ENCODE assay signal across 21 cellular contexts in genomic region chr7:93992423-93993110, GRCh38. TPM values are rescaled to one million over a fixed set of nuclear protein-coding genes. Genes with fewer than 3 reads are reported as not detected.
A peak's percentile ranks its signal among the peaks of the same experiment; 100 is the strongest.
DNase-seq lines count a peak whose midpoint lies in the region; ATAC-seq, FAIRE-seq and TF ChIP-seq lines count a peak whose summit lies in the region.
"Had no signal": no experiment of that assay in that cellular context is flagged by ENCODE, and none has a peak within 500 bp of the region (broad histone marks: within the 10 kb centered on the region; RNA-seq: fewer than 3 reads in every experiment).

No MANE protein-coding gene starts in this region.

- H3K4me3 Mint-ChIP-seq in activated naive CD4-positive, alpha-beta T cell treated with anti-CD3 and anti-CD28 coated beads, Interleukin-2, amount 50 U/mL, for 24 hours, result no peak overlapping the region
- H3K4me3 Mint-ChIP-seq in activated naive CD4-positive, alpha-beta T cell treated with anti-CD3 and anti-CD28 coated beads, Interleukin-2, amount 10 ng/mL, durations not matched to agents 7 days and 5 days, result no peak overlapping the region
- H3K4me3 Mint-ChIP-seq in naive B cell, result no peak overlapping the region
- H3K4me3 Mint-ChIP-seq: central memory CD8-positive, alpha-beta T cell; HFFc6; naive thymus-derived CD4-positive, alpha-beta T cell; T-helper 1 cell treated with Interleukin-12 subunit alpha and Interleukin-12 subunit beta and Interleukin-4 antibody, amounts not matched to agents 30 μg/mL and 1 μg/mL, for 36 hours had no signal

- no peak for TF ChIP-seq POLR2A in H54 (IDR thresholded peaks at IDR 0.05; ENCODE audit: low read depth, low read length)

- no peak for ATAC-seq in naive B cell (ENCODE audit: low read depth in 2 of 2)
- ATAC-seq: naive thymus-derived CD4-positive, alpha-beta T cell had no signal

- H3K9me3 Mint-ChIP-seq in activated naive CD4-positive, alpha-beta T cell treated with anti-CD3 and anti-CD28 coated beads, Interleukin-2, amount 50 U/mL, for 24 hours, result no peaks in the 10 kb centered on the region
- H3K9me3 Mint-ChIP-seq in activated naive CD4-positive, alpha-beta T cell treated with anti-CD3 and anti-CD28 coated beads, Interleukin-2, amount 10 ng/mL, durations not matched to agents 7 days and 5 days, result no peaks in the 10 kb centered on the region
- no peaks in the 10 kb centered on the region for H3K9me3 Mint-ChIP-seq in naive B cell
- H3K9me3 Mint-ChIP-seq: central memory CD8-positive, alpha-beta T cell; HFFc6; naive thymus-derived CD4-positive, alpha-beta T cell; T-helper 1 cell treated with Interleukin-12 subunit alpha and Interleukin-12 subunit beta and Interleukin-4 antibody, amounts not matched to agents 30 μg/mL and 1 μg/mL, for 36 hours had no signal

- no peak for DNase-seq in activated naive CD4-positive, alpha-beta T cell treated with anti-CD3 and anti-CD28 coated beads, Interleukin-2, amount 10 ng/mL, durations not matched to agents 7 days and 5 days
- DNase-seq in H54 (ENCODE audit: insufficient read length, low spot score) (no peak), NCI-H2227 (lab: John Stamatoyannopoulos, UW; ENCODE audit: unreplicated experiment) (peak; percentile 27), naive B cell (no peak), NCI-H2029 treated with DMSO at 0.1 percent for 48 hours (lab: John Stamatoyannopoulos, UW) (no peak), NAMALWA (ENCODE audit: low spot score) (no peak)
- DNase-seq in stimulated activated CD4-positive, alpha-beta T cell treated with anti-CD3 and anti-CD28 coated beads, Interleukin-2, amount 100 ng/mL, for 24 hours, result no peak
- DNase-seq: activated CD8-positive, alpha-beta memory T cell treated with anti-CD3 and anti-CD28 coated beads for 24 hours; amygdala; effector CD4-positive, alpha-beta T cell; HFFc6; naive thymus-derived CD4-positive, alpha-beta T cell; NCI-H1930; NCI-H524; stimulated activated CD4-positive, alpha-beta T cell treated with anti-CD3 and anti-CD28 coated beads, Interleukin-1b, Interleukin-23, amount 100 ng/mL, for 48 hours; stomach; upper lobe of left lung had no signal

- CTCF ChIA-PET in activated naive CD4-positive, alpha-beta T cell treated with anti-CD3 and anti-CD28 coated beads, Interleukin-2, amount 10 ng/mL, durations not matched to agents 7 days and 5 days (lab: Charles Lee), result no interaction called here

- H3K36me3 Mint-ChIP-seq in activated naive CD4-positive, alpha-beta T cell treated with anti-CD3 and anti-CD28 coated beads, Interleukin-2, amount 50 U/mL, for 24 hours, result peaks cover 9% of the 10 kb centered on the region
- H3K36me3 Mint-ChIP-seq in activated naive CD4-positive, alpha-beta T cell treated with anti-CD3 and anti-CD28 coated beads, Interleukin-2, amount 10 ng/mL, durations not matched to agents 7 days and 5 days, result peaks cover 17% of the 10 kb centered on the region
- H3K36me3 Mint-ChIP-seq in naive B cell, result peaks cover 9 to 15% of the 10 kb centered on the region in 2 donors

- FAIRE-seq in H54 (lab: Jason Lieb, UNC), result peak; percentile 36
- FAIRE-seq: GM19239 had no signal

- H3K4me1 Mint-ChIP-seq in activated naive CD4-positive, alpha-beta T cell treated with anti-CD3 and anti-CD28 coated beads, Interleukin-2, amount 50 U/mL, for 24 hours, result peaks cover 11% of the 10 kb centered on the region
- peaks cover 6% of the 10 kb centered on the region for H3K4me1 Mint-ChIP-seq in activated naive CD4-positive, alpha-beta T cell treated with anti-CD3 and anti-CD28 coated beads, Interleukin-2, amount 10 ng/mL, durations not matched to agents 7 days and 5 days
- peaks cover under 1 to 8% (median 6%) of the 10 kb centered on the region in 3 donors for H3K4me1 Mint-ChIP-seq in naive B cell

- peak overlapping the region; percentile 8 for H3K27ac Mint-ChIP-seq in activated naive CD4-positive, alpha-beta T cell treated with anti-CD3 and anti-CD28 coated beads, Interleukin-2, amount 50 U/mL, for 24 hours
- no peak overlapping the region for H3K27ac Mint-ChIP-seq in activated naive CD4-positive, alpha-beta T cell treated with anti-CD3 and anti-CD28 coated beads, Interleukin-2, amount 10 ng/mL, durations not matched to agents 7 days and 5 days
- H3K27ac Mint-ChIP-seq in naive B cell, result peak overlapping the region in 5 of 6 donors; percentile 13 to 87 (median 36)
- H3K27ac Mint-ChIP-seq: HFFc6; T-helper 1 cell treated with Interleukin-12 subunit alpha and Interleukin-12 subunit beta and Interleukin-4 antibody, amounts not matched to agents 30 μg/mL and 1 μg/mL, for 36 hours had no signal

- no peaks in the 10 kb centered on the region for H3K27me3 Mint-ChIP-seq in activated naive CD4-positive, alpha-beta T cell treated with anti-CD3 and anti-CD28 coated beads, Interleukin-2, amount 50 U/mL, for 24 hours
- no peaks in the 10 kb centered on the region for H3K27me3 Mint-ChIP-seq in activated naive CD4-positive, alpha-beta T cell treated with anti-CD3 and anti-CD28 coated beads, Interleukin-2, amount 10 ng/mL, durations not matched to agents 7 days and 5 days
- no peaks in the 10 kb centered on the region for H3K27me3 Mint-ChIP-seq in naive B cell
- H3K27me3 Mint-ChIP-seq: central memory CD8-positive, alpha-beta T cell; naive thymus-derived CD4-positive, alpha-beta T cell had no signal

RNA-seq across cellular contexts. Expression of gene BET1, which starts 11.6 kb away (rescaled TPM):
- polyA plus RNA-seq in naive B cell (ENCODE audit: low read depth in 6 of 6), result 10 to 100 TPM; 16.5 to 29.3 (median 26.8) TPM
